ENCODE assay signal across 1 cellular context in the genomic region with DNA sequence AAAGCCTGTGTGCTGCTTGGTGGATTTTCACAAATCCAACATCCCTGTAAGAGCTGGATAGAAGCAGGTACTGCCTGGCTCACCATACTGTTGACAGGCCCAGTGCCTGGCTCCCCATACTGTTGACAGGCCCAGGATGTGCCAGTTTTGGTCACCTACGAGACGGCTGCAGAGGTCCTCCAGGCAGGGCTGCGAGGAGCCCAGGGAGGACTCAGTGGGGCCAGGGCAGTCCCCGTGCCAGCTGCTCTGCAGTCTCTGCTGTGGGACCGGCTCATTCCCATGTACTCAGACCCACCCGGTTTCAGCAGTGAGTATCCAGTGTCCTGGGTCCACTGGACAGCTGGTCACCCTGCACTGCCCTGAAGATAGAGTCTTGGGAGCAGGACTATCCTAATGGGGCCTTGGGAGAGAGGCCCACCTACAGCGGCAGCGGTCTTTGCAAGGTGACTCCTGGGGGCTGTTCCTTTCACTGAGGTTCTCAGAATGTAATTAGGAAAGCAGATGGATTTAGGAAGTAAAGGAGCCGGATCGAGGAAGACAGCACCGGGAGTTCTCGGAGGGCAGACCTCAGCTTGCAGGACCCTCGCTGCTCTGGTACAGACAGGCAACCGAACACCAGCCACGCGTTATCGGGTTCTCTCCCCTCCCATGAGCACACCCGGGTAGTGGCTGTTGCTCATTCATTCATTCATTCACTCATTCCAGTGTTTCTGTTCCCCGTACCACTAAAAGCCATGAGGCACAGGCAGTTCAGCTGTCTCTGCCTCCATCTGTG.
TF ChIP-seq lines count a peak whose summit lies in the region.

No MANE protein-coding gene starts in this region.

TF ChIP-seq in H1, 55 proteins besides CTCF, POLR2A, EP300 and RAD21:
- no peak for TF ChIP-seq SP1 (IDR thresholded peaks at IDR 0.05; ENCODE audit: low read depth, low read length)
- TF ChIP-seq, protein P1, sequence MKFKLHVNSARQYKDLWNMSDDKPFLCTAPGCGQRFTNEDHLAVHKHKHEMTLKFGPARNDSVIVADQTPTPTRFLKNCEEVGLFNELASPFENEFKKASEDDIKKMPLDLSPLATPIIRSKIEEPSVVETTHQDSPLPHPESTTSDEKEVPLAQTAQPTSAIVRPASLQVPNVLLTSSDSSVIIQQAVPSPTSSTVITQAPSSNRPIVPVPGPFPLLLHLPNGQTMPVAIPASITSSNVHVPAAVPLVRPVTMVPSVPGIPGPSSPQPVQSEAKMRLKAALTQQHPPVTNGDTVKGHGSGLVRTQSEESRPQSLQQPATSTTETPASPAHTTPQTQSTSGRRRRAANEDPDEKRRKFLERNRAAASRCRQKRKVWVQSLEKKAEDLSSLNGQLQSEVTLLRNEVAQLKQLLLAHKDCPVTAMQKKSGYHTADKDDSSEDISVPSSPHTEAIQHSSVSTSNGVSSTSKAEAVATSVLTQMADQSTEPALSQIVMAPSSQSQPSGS (IDR thresholded peaks at IDR 0.05; ENCODE audit: low read length): no peak
- TF ChIP-seq SAP30 (IDR thresholded peaks at IDR 0.05; ENCODE audit: insufficient read depth, insufficient replicate concordance, low read length): no peak
- TF ChIP-seq, protein P2, sequence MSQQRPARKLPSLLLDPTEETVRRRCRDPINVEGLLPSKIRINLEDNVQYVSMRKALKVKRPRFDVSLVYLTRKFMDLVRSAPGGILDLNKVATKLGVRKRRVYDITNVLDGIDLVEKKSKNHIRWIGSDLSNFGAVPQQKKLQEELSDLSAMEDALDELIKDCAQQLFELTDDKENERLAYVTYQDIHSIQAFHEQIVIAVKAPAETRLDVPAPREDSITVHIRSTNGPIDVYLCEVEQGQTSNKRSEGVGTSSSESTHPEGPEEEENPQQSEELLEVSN (IDR thresholded peaks at IDR 0.05): no peak
- no peak for TF ChIP-seq TAF7 (optimal IDR thresholded peaks at IDR 0.05; ENCODE audit: borderline replicate concordance, low read depth, low read length)
- no peak for TF ChIP-seq KDM5A (IDR thresholded peaks at IDR 0.05; ENCODE audit: low read length)
